In the genomic region with DNA sequence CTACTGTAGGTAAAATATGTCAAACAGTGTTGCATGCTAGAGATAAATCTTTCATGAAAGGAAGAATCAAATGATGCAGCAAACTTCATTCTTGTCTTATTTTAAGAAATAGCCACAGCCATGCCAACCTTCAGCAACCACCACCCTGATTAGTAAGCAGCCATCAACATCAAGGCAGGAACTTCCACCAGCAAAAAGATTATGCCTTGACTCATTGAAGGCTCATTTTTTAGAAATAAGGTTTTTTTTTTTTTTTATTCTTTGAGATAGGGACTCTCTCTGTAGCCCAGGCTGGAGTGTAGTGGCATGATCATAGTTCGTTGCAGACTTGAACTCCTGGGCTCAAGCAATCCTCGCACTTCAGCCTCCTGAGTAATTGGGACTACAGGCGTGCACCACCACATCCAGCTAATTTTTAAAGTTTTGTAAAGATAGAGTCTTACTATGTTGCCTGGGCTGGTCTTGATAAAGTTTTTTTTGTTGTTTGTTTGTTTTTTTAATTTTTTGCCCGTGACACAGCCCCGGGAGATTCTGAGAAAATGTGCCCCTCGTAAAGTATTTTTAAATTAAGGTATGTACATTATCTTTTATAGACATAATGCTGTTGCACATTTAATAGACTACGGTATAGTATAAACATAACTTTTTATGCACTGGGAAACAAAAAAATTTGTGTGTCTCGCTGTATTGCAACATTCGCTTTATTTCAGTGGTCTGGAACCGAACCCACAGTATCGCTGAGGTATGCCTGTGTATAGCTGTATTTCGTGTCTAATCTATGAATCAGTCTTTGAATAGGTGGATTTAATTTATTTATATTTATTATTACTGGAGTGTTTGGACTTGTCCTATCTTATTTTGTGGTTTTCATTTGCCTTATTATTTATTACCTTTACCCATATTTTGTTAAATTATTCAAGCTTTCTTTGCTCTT, we compare ENCODE assay signal across 16 cellular contexts. TPM values are rescaled to one million over a fixed set of nuclear protein-coding genes. Genes with fewer than 3 reads are reported as not detected.
DNase-seq lines count a peak whose midpoint lies in the region; ATAC-seq and TF ChIP-seq lines count a peak whose summit lies in the region.
"Had no signal": no experiment of that assay in that cellular context is flagged by ENCODE, and none has a peak within 500 bp of the region (broad histone marks: within the 10 kb centered on the region; RNA-seq: fewer than 3 reads in every experiment).

No MANE protein-coding gene starts in this region.

- H3K36me3 Mint-ChIP-seq in CD4-positive, CD25-positive, alpha-beta regulatory T cell = peaks cover 60% of the 10 kb centered on the region
- H3K36me3 Mint-ChIP-seq in CD4-positive, alpha-beta T cell (ENCODE audit: low read depth) = peaks cover 92% of the 10 kb centered on the region
- peaks cover 36% of the 10 kb centered on the region for H3K36me3 Mint-ChIP-seq in activated naive CD8-positive, alpha-beta T cell
- peaks cover 53% of the 10 kb centered on the region for H3K36me3 Mint-ChIP-seq in endothelial cell (ENCODE audit: low read depth, unreplicated experiment)

- peaks cover 0 to 2% (median 0%) of the 10 kb centered on the region in 7 donors for H3K9me3 Mint-ChIP-seq in CD4-positive, CD25-positive, alpha-beta regulatory T cell
- no peaks in the 10 kb centered on the region for H3K9me3 Mint-ChIP-seq in CD4-positive, alpha-beta T cell
- peaks cover 6% of the 10 kb centered on the region for H3K9me3 Mint-ChIP-seq in activated naive CD8-positive, alpha-beta T cell (ENCODE audit: low read depth)
- no peaks in the 10 kb centered on the region for H3K9me3 Mint-ChIP-seq in endothelial cell (ENCODE audit: unreplicated experiment)

- H3K27ac Mint-ChIP-seq in CD4-positive, CD25-positive, alpha-beta regulatory T cell = peak overlapping the region in 2 of 3 donors; percentile 14 to 87
- peak overlapping the region; percentile 37 for H3K27ac Mint-ChIP-seq in CD4-positive, alpha-beta T cell
- peak overlapping the region; percentile 93 for H3K27ac Mint-ChIP-seq in activated naive CD8-positive, alpha-beta T cell
- no peak overlapping the region for H3K27ac Mint-ChIP-seq in endothelial cell (ENCODE audit: unreplicated experiment)
- H3K27ac Mint-ChIP-seq: IgD-negative memory B cell had no signal

- DNase-seq in CD4-positive, CD25-positive, alpha-beta regulatory T cell = no peak
- no peak for DNase-seq in CD4-positive, alpha-beta T cell
- DNase-seq in endothelial cell (ENCODE audit: low spot score) (no peak), caudate nucleus (lab: John Stamatoyannopoulos, UW) (no peak), hepatic stellate cell (ENCODE audit: low spot score) (no peak)
- DNase-seq: DMS79 treated with DMSO at 0.1 percent for 48 hours, NCI-H187, NCI-H226, NCI-H524 treated with DMSO at 0.1 percent for 48 hours, Peyer's patch, Right ventricle myocardium superior had no signal

- intact Hi-C loops in CD4-positive, alpha-beta T cell (cut with DNase I, micrococcal nuclease) = no loop called here

- H3K36me3 ChIP-seq in CD4-positive, CD25-positive, alpha-beta regulatory T cell (ENCODE audit: control insufficient read depth, insufficient read depth, low read length) = peaks cover 58% of the 10 kb centered on the region

- peaks cover 43 to 83% (median 63%) of the 10 kb centered on the region in 4 donors for H3K4me1 Mint-ChIP-seq in CD4-positive, CD25-positive, alpha-beta regulatory T cell
- peaks cover 94% of the 10 kb centered on the region for H3K4me1 Mint-ChIP-seq in CD4-positive, alpha-beta T cell (ENCODE audit: low read depth)
- H3K4me1 Mint-ChIP-seq in activated naive CD8-positive, alpha-beta T cell (ENCODE audit: low read depth) = peaks cover 88% of the 10 kb centered on the region
- peaks cover 34% of the 10 kb centered on the region for H3K4me1 Mint-ChIP-seq in endothelial cell (ENCODE audit: unreplicated experiment)

- no peak overlapping the region for H3K27ac ChIP-seq in CD4-positive, CD25-positive, alpha-beta regulatory T cell (ENCODE audit: insufficient read depth, low read length, poor library complexity, severe bottlenecking)
- no peak overlapping the region for H3K27ac ChIP-seq in CD4-positive, alpha-beta T cell (ENCODE audit: low read depth, low read length)
- H3K27ac ChIP-seq in caudate nucleus (ENCODE audit: low read depth, low read length) = no peak overlapping the region
- H3K27ac ChIP-seq: HL-60, Peyer's patch had no signal

- no peaks in the 10 kb centered on the region for H3K27me3 Mint-ChIP-seq in CD4-positive, CD25-positive, alpha-beta regulatory T cell
- H3K27me3 Mint-ChIP-seq in CD4-positive, alpha-beta T cell = no peaks in the 10 kb centered on the region
- no peaks in the 10 kb centered on the region for H3K27me3 Mint-ChIP-seq in activated naive CD8-positive, alpha-beta T cell
- H3K27me3 Mint-ChIP-seq in endothelial cell (ENCODE audit: unreplicated experiment) = peaks cover 2% of the 10 kb centered on the region
- H3K27me3 Mint-ChIP-seq: IgD-negative memory B cell had no signal

- CTCF ChIA-PET in CD4-positive, alpha-beta T cell (lab: Charles Lee) = no interaction called here

- ATAC-seq in CD4-positive, CD25-positive, alpha-beta regulatory T cell (ENCODE audit: low read depth in 2 of 2) = no peak
- no peak for ATAC-seq in CD4-positive, alpha-beta T cell (ENCODE audit: poor library complexity)
- ATAC-seq in GM18517 (IDR thresholded peaks at IDR 0.05; ENCODE audit: unreplicated experiment) = no peak
- ATAC-seq: HCT116 had no signal

- TF ChIP-seq CTCF in CD4-positive, alpha-beta T cell (IDR thresholded peaks at IDR 0.05) = no peak
- no peak for TF ChIP-seq CTCF in endothelial cell (IDR thresholded peaks at IDR 0.05; ENCODE audit: unreplicated experiment)

- peak overlapping the region; percentile 23 for H3K4me3 ChIP-seq in CD4-positive, CD25-positive, alpha-beta regulatory T cell (ENCODE audit: low read depth, low read length)
- H3K4me3 ChIP-seq: Peyer's patch had no signal

- H3K4me3 Mint-ChIP-seq in CD4-positive, CD25-positive, alpha-beta regulatory T cell = peak overlapping the region; percentile 30 to 80 (median 43)
- peak overlapping the region; percentile 16 for H3K4me3 Mint-ChIP-seq in CD4-positive, alpha-beta T cell
- peak overlapping the region; percentile 44 for H3K4me3 Mint-ChIP-seq in activated naive CD8-positive, alpha-beta T cell
- peak overlapping the region; percentile 19 for H3K4me3 Mint-ChIP-seq in endothelial cell (ENCODE audit: unreplicated experiment)
- H3K4me3 Mint-ChIP-seq: IgD-negative memory B cell had no signal

- POLR2A ChIA-PET in CD4-positive, alpha-beta T cell (lab: Charles Lee) = interaction anchor here (1.3 kb wide), 1 partner anchor 13 kb away, joined by 8 read pairs; no protein-coding TSS in a partner anchor

- no peaks in the 10 kb centered on the region for H3K9me3 ChIP-seq in CD4-positive, CD25-positive, alpha-beta regulatory T cell (ENCODE audit: control insufficient read depth in 2 of 2, low read length in 2 of 2)
- H3K9me3 ChIP-seq in CD4-positive, alpha-beta T cell (ENCODE audit: control insufficient read depth, low read length) = no peaks in the 10 kb centered on the region
- H3K9me3 ChIP-seq: Peyer's patch had no signal

- H3K27me3 ChIP-seq in CD4-positive, CD25-positive, alpha-beta regulatory T cell (ENCODE audit: control insufficient read depth, insufficient read depth, low read length) = no peaks in the 10 kb centered on the region
- H3K27me3 ChIP-seq in CD4-positive, alpha-beta T cell (ENCODE audit: control insufficient read depth, insufficient read depth, low read length) = no peaks in the 10 kb centered on the region
- H3K27me3 ChIP-seq: Peyer's patch had no signal

- H3K4me1 ChIP-seq in CD4-positive, CD25-positive, alpha-beta regulatory T cell (ENCODE audit: control insufficient read depth, insufficient read depth, low read length, poor library complexity, severe bottlenecking) = peaks cover 49% of the 10 kb centered on the region
- H3K4me1 ChIP-seq: Peyer's patch had no signal

RNA-seq across cellular contexts. Expression of gene SNRK, which starts 23.3 kb away (rescaled TPM):
- 158 TPM for total RNA-seq in CD4-positive, CD25-positive, alpha-beta regulatory T cell
- 10 to 100 TPM; 40.7 to 56.9 (median 48.1) TPM for polyA plus RNA-seq in CD4-positive, CD25-positive, alpha-beta regulatory T cell
- 100 to 1,000 TPM; 215 to 217 TPM for total RNA-seq in CD4-positive, alpha-beta T cell
- total RNA-seq in endothelial cell (ENCODE audit: unreplicated experiment) = 139 TPM
